ENCODE assay signal across 23 cellular contexts in genomic region chr7:84536256-84536870, GRCh38.
DNase-seq lines count a peak whose midpoint lies in the region; ATAC-seq and TF ChIP-seq lines count a peak whose summit lies in the region.
"Had no signal": no experiment of that assay in that cellular context is flagged by ENCODE, and none has a peak within 500 bp of the region (broad histone marks: within the 10 kb centered on the region; RNA-seq: fewer than 3 reads in every experiment).

No MANE protein-coding gene starts in this region.

- TF ChIP-seq CTCF in mammary epithelial cell (conservative IDR thresholded peaks at IDR 0.05 in 1 of 2, IDR thresholded peaks at IDR 0.05 in 1 of 2; ENCODE audit: extremely low read depth in 1 of 2, insufficient read depth in 1 of 2, low read depth in 1 of 2, low read length in 2 of 2) (no peak), breast epithelium (IDR thresholded peaks at IDR 0.05) (no peak), VCaP (conservative IDR thresholded peaks at IDR 0.05) (no peak), heart left ventricle (IDR thresholded peaks at IDR 0.05) (no peak)

- no peaks in the 10 kb centered on the region for H3K79me2 ChIP-seq in mammary epithelial cell (ENCODE audit: insufficient read depth, low read length)

- BruUV-seq in mammary epithelial cell (replicated peaks; lab: Mats Ljungman, UMichigan): no TSS peak

- no peak overlapping the region for H3K27ac ChIP-seq in mammary epithelial cell (ENCODE audit: insufficient read depth, low read depth, low read length)
- no peak overlapping the region for H3K27ac ChIP-seq in breast epithelium
- peak overlapping the region; percentile 57 for H3K27ac ChIP-seq in VCaP
- H3K27ac ChIP-seq in heart left ventricle: peak overlapping the region in 1 of 12 donors; percentile 1
- H3K27ac ChIP-seq: 22Rv1, neutrophil, thoracic aorta had no signal

- no peak overlapping the region for H3K4me2 ChIP-seq in mammary epithelial cell (ENCODE audit: insufficient read depth, low read depth, low read length)

- intact Hi-C loops in mammary epithelial cell (cut with micrococcal nuclease) (loop anchor here (10.0 kb wide), 1 partner anchor 138 kb away; no protein-coding TSS in a partner anchor), breast epithelium (cut with DNase I; ENCODE audit: low total_unique reads) (no loop called here), heart left ventricle (cut with DNase I) (no loop called here)

- no peaks in the 10 kb centered on the region for H3K4me1 ChIP-seq in mammary epithelial cell (ENCODE audit: insufficient read depth, low read length)
- H3K4me1 ChIP-seq in breast epithelium: no peaks in the 10 kb centered on the region
- H3K4me1 ChIP-seq in heart left ventricle: no peaks in the 10 kb centered on the region

- no peaks in the 10 kb centered on the region for H4K20me1 ChIP-seq in mammary epithelial cell (ENCODE audit: insufficient read depth, low read length)

- CTCF ChIA-PET in mammary epithelial cell (lab: Charles Lee; ENCODE audit: low non-redundant PET): no interaction called here

- in situ Hi-C loops in mammary epithelial cell (cut with MboI; ENCODE audit: low sequenced_read_pairs in 2 of 2): no loop called here

- TF ChIP-seq POLR2A in breast epithelium (IDR thresholded peaks at IDR 0.05): no peak
- no peak for TF ChIP-seq POLR2A in heart left ventricle (IDR thresholded peaks at IDR 0.05)

- H3K4me3 ChIP-seq in mammary epithelial cell (replicated peaks in 1 of 3; ENCODE audit: insufficient read depth in 1 of 3, low read depth in 2 of 3, low read length in 3 of 3) (no peak overlapping the region), breast epithelium (no peak overlapping the region), heart left ventricle (no peak overlapping the region)
- H3K4me3 ChIP-seq: thoracic aorta had no signal

- H3K27me3 ChIP-seq in mammary epithelial cell (ENCODE audit: insufficient read depth, low read length): no peaks in the 10 kb centered on the region
- no peaks in the 10 kb centered on the region for H3K27me3 ChIP-seq in breast epithelium
- no peaks in the 10 kb centered on the region for H3K27me3 ChIP-seq in heart left ventricle
- H3K27me3 ChIP-seq: neutrophil had no signal

- 100% methylated on average over 3 of the region's 3 CpGs for WGBS in mammary epithelial cell (ENCODE audit: low coverage, missing lambda C conversion rate)
- WGBS in heart left ventricle, 4 donors: 85 to 92% (median 89%) methylated on average over 3 of the region's 3 CpGs

- no peak overlapping the region for H3K9ac ChIP-seq in mammary epithelial cell (ENCODE audit: insufficient read depth, low read length)

- dilution Hi-C loops in mammary epithelial cell (cut with HindIII; ENCODE audit: low sequenced_read_pairs): no loop called here

- peak overlapping the region; percentile 3 for H2AFZ ChIP-seq in mammary epithelial cell (ENCODE audit: low read depth, low read length)

- DNase-seq in mammary epithelial cell (no peak), breast epithelium (ENCODE audit: low spot score in 2 of 2) (no peak), iris pigment epithelial cell (ENCODE audit: low read depth) (peak; percentile 28), SIG-M5 treated with dmso at 0.1 percent for 504 hours (lab: John Stamatoyannopoulos, UW; ENCODE audit: unreplicated experiment) (no peak), DMS79 (lab: John Stamatoyannopoulos, UW) (no peak), heart left ventricle (no peak), UCSD-AML1 (lab: John Stamatoyannopoulos, UW; ENCODE audit: unreplicated experiment) (no peak)
- DNase-seq: activated CD4-positive, alpha-beta T cell treated with anti-CD3 and anti-CD28 coated beads, Interleukin-2, amount 10 ng/mL, durations not matched to agents 7 days and 5 days; activated naive CD4-positive, alpha-beta T cell treated with anti-CD3 and anti-CD28 coated beads for 36 hours; activated T-cell treated with anti-CD3 and anti-CD28 coated beads for 4 hours; CD4-positive, alpha-beta T cell; central memory CD4-positive, alpha-beta T cell; effector memory CD4-positive, alpha-beta T cell; foreskin melanocyte; Karpas-422; NCI-H1436; NCI-H345; SIG-M5; stimulated activated CD4-positive, alpha-beta T cell treated with anti-CD3 and anti-CD28 coated beads, Interleukin-4, amount 100 ng/mL, for 4 hours had no signal

- no peaks in the 10 kb centered on the region for H3K9me3 ChIP-seq in mammary epithelial cell (replicated peaks; ENCODE audit: insufficient read depth, low read length)
- no peaks in the 10 kb centered on the region for H3K9me3 ChIP-seq in breast epithelium
- H3K9me3 ChIP-seq in heart left ventricle: no peaks in the 10 kb centered on the region
- H3K9me3 ChIP-seq: neutrophil, thoracic aorta had no signal

- no peak for ATAC-seq in heart left ventricle

- H3K36me3 ChIP-seq in mammary epithelial cell (ENCODE audit: insufficient read depth, low read length): no peaks in the 10 kb centered on the region
- H3K36me3 ChIP-seq in breast epithelium: no peaks in the 10 kb centered on the region
- no peaks in the 10 kb centered on the region for H3K36me3 ChIP-seq in heart left ventricle
- H3K36me3 ChIP-seq: neutrophil, thoracic aorta had no signal
